ENCODE assay signal across 10 cellular contexts in the genomic region with DNA sequence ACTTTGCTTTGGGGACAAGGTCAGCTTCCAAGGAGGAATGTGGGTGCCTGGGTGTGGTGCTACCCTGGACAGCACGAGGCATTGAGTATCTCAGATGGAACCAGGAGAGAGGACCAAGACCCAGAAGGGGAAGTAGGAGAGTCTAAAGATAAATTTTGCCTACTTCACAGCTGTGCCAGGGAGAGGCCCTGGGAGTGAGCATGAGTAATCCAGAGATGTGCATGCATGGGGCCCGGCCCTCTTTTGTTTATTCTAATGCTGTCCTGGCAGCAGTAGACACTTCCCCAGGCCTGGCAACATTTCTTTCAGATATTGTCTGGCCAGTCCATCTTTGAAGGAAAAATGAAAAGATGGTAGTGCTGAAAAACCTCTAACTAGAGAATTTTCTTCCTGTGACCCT. TPM values are rescaled to one million over a fixed set of nuclear protein-coding genes. Genes with fewer than 3 reads are reported as not detected.
DNase-seq lines count a peak whose midpoint lies in the region; ATAC-seq and TF ChIP-seq lines count a peak whose summit lies in the region.
"Had no signal": no experiment of that assay in that cellular context is flagged by ENCODE, and none has a peak within 500 bp of the region (broad histone marks: within the 10 kb centered on the region; RNA-seq: fewer than 3 reads in every experiment).

No MANE protein-coding gene starts in this region.

- no peak for ATAC-seq in GM21515 (IDR thresholded peaks at IDR 0.05; ENCODE audit: unreplicated experiment)

- DNase-seq in GM03348 (ENCODE audit: low spot score) (peak; percentile 72), fibroblast of peridontal ligament (ENCODE audit: extremely low read depth) (peak; percentile 80), osteocyte (ENCODE audit: extremely low spot score, unreplicated experiment) (no peak), NCI-H1105 (lab: John Stamatoyannopoulos, UW) (no peak), iPS-NIHi11 (ENCODE audit: low spot score) (no peak)
- DNase-seq in stimulated activated CD4-positive, alpha-beta T cell treated with anti-CD3 and anti-CD28 coated beads, Interleukin-1b, Interleukin-23, amount 100 ng/mL, for 48 hours, result no peak
- DNase-seq: central memory CD4-positive, alpha-beta T cell; kidney glomerular epithelial cell had no signal

- no peaks in the 10 kb centered on the region for H3K9me3 Mint-ChIP-seq in osteocyte (ENCODE audit: unreplicated experiment)

- peak overlapping the region; percentile 45 for H3K4me2 ChIP-seq in OCI-LY3 (ENCODE audit: low read length)

- H3K27ac Mint-ChIP-seq in osteocyte (ENCODE audit: unreplicated experiment), result peak overlapping the region; percentile 95

- no peaks in the 10 kb centered on the region for H3K36me3 Mint-ChIP-seq in osteocyte (ENCODE audit: unreplicated experiment)

- no peaks in the 10 kb centered on the region for H3K79me2 ChIP-seq in OCI-LY3 (ENCODE audit: low read length)

- no peaks in the 10 kb centered on the region for H3K27me3 Mint-ChIP-seq in osteocyte (ENCODE audit: unreplicated experiment)

- H3K4me3 ChIP-seq in OCI-LY3 (ENCODE audit: low read length), result no peak overlapping the region; the same call in 1 of the 2 replicates

- H3K27ac ChIP-seq in OCI-LY3 (ENCODE audit: low read length), result no peak overlapping the region

- H3K4me3 Mint-ChIP-seq in osteocyte (ENCODE audit: unreplicated experiment), result no peak overlapping the region

- H3K36me3 ChIP-seq in OCI-LY3 (replicated peaks; ENCODE audit: low read depth, low read length), result no peaks in the 10 kb centered on the region

- peaks cover 45% of the 10 kb centered on the region for H3K4me1 Mint-ChIP-seq in osteocyte (ENCODE audit: unreplicated experiment)

- no peak for TF ChIP-seq CTCF in OCI-LY3 (IDR thresholded peaks at IDR 0.05; ENCODE audit: low read depth, low read length)
- TF ChIP-seq CTCF in osteocyte (IDR thresholded peaks at IDR 0.05), result no peak

- no peaks in the 10 kb centered on the region for H4K20me1 ChIP-seq in OCI-LY3 (ENCODE audit: insufficient read depth, low read length)

- H3K27me3 ChIP-seq in OCI-LY3 (ENCODE audit: low read depth, low read length), result no peaks in the 10 kb centered on the region

- no peak overlapping the region for H3K9ac ChIP-seq in OCI-LY3 (ENCODE audit: low read length)

- peaks cover 22% of the 10 kb centered on the region for H3K4me1 ChIP-seq in OCI-LY3 (ENCODE audit: low read length)

- H3K9me3 ChIP-seq in OCI-LY3 (ENCODE audit: insufficient read depth, low read length), result no peaks in the 10 kb centered on the region

- H2AFZ ChIP-seq in OCI-LY3 (ENCODE audit: low read depth, low read length), result no peak overlapping the region

RNA-seq across cellular contexts. Expression of a gene that starts 49.5 kb away (rescaled TPM):
- 26.7 and 30.2 TPM in 2 replicates for total RNA-seq in osteocyte

Comparison
In these comparisons a context has a peak if more than half of its experiments do, and no peak if none do; other contexts are left out.
1. DNase-seq: peak in GM03348 (single experiment) and fibroblast of peridontal ligament (single experiment); none in osteocyte (single experiment), stimulated activated CD4-positive, alpha-beta T cell treated with anti-CD3 and anti-CD28 coated beads, Interleukin-1b, Interleukin-23, amount 100 ng/mL, for 48 hours (single experiment), NCI-H1105 (single experiment) and iPS-NIHi11 (single experiment).